9 cellular contexts compared by ENCODE assay signal in genomic region chr1:76868154-76868882, GRCh38. TPM values are rescaled to one million over a fixed set of nuclear protein-coding genes. Genes with fewer than 3 reads are reported as not detected.
DNase-seq lines count a peak whose midpoint lies in the region; ATAC-seq, FAIRE-seq and TF ChIP-seq lines count a peak whose summit lies in the region.
"Had no signal": no experiment of that assay in that cellular context is flagged by ENCODE, and none has a peak within 500 bp of the region (broad histone marks: within the 10 kb centered on the region; RNA-seq: fewer than 3 reads in every experiment).

No MANE protein-coding gene starts in this region.

- H3K4me2 ChIP-seq in neuronal stem cell (ENCODE audit: insufficient read depth, low read length, poor library complexity, severe bottlenecking) = peak overlapping the region; percentile 94

- no peaks in the 10 kb centered on the region for H3K27me3 ChIP-seq in neuronal stem cell (ENCODE audit: control insufficient read depth in 3 of 3, insufficient read depth in 3 of 3, low read depth in 1 of 3, low read length in 3 of 3)

- H3K4me1 Mint-ChIP-seq in activated CD4-positive, alpha-beta T cell treated with anti-CD3 and anti-CD28 coated beads for 36 hours = peaks cover 7% of the 10 kb centered on the region
- peaks cover 2% of the 10 kb centered on the region for H3K4me1 Mint-ChIP-seq in activated CD8-positive, alpha-beta memory T cell treated with anti-CD3 and anti-CD28 coated beads, Interleukin-2, amount 10 ng/mL, durations not matched to agents 7 days and 5 days

- WGBS in neuronal stem cell (ENCODE audit: extremely low coverage in 2 of 2, insufficient read length in 2 of 2, insufficient replicate concordance in 1 of 2), 2 donors = no CpG with 5 or more reads among the region's 65 CpGs

- H3K18ac ChIP-seq in neuronal stem cell (ENCODE audit: low read length) = peak overlapping the region; percentile 95

- H3K4ac ChIP-seq in neuronal stem cell (ENCODE audit: low read length) = no peak overlapping the region

- TF ChIP-seq CTCF in fibroblast of the aortic adventitia (IDR thresholded peaks at IDR 0.05; ENCODE audit: insufficient read depth, low read length) = no peak

- peak overlapping the region; percentile 70 for H3K23ac ChIP-seq in neuronal stem cell (ENCODE audit: low read depth, low read length, poor library complexity)

- intact Hi-C loops in activated CD4-positive, alpha-beta T cell treated with anti-CD3 and anti-CD28 coated beads for 36 hours (cut with DNase I, micrococcal nuclease) = loop anchor here in 1 of 2 experiments (10.0 kb wide), 1 partner anchor 714 kb away; no protein-coding TSS in a partner anchor

- peak overlapping the region; percentile 97 for H3K9ac ChIP-seq in neuronal stem cell (ENCODE audit: low read depth, low read length, poor library complexity)

- peak overlapping the region; percentile 35 for H2AK5ac ChIP-seq in neuronal stem cell (ENCODE audit: low read depth, low read length)

- no peaks in the 10 kb centered on the region for H3K9me3 Mint-ChIP-seq in activated CD4-positive, alpha-beta T cell treated with anti-CD3 and anti-CD28 coated beads for 36 hours (ENCODE audit: low read depth)
- H3K9me3 Mint-ChIP-seq in activated CD8-positive, alpha-beta memory T cell treated with anti-CD3 and anti-CD28 coated beads, Interleukin-2, amount 10 ng/mL, durations not matched to agents 7 days and 5 days (ENCODE audit: low read depth) = no peaks in the 10 kb centered on the region

- H3K27ac Mint-ChIP-seq in activated CD4-positive, alpha-beta T cell treated with anti-CD3 and anti-CD28 coated beads for 36 hours = no peak overlapping the region
- no peak overlapping the region for H3K27ac Mint-ChIP-seq in activated CD8-positive, alpha-beta memory T cell treated with anti-CD3 and anti-CD28 coated beads, Interleukin-2, amount 10 ng/mL, durations not matched to agents 7 days and 5 days

- peak overlapping the region; percentile 73 for H3K14ac ChIP-seq in neuronal stem cell (ENCODE audit: low read length)

- H3K27ac ChIP-seq in neuronal stem cell (replicated peaks; ENCODE audit: low read length) = peak overlapping the region; percentile 18

- CTCF ChIA-PET in activated CD4-positive, alpha-beta T cell treated with anti-CD3 and anti-CD28 coated beads for 36 hours (lab: Charles Lee) = no interaction called here
- CTCF ChIA-PET in activated CD8-positive, alpha-beta memory T cell treated with anti-CD3 and anti-CD28 coated beads, Interleukin-2, amount 10 ng/mL, durations not matched to agents 7 days and 5 days (lab: Charles Lee) = interaction anchor here (0.7 kb wide), 1 partner anchor 499 kb away, joined by 3 read pairs; no protein-coding TSS in a partner anchor

- no peaks in the 10 kb centered on the region for H3K36me3 Mint-ChIP-seq in activated CD4-positive, alpha-beta T cell treated with anti-CD3 and anti-CD28 coated beads for 36 hours (ENCODE audit: low read depth)
- no peaks in the 10 kb centered on the region for H3K36me3 Mint-ChIP-seq in activated CD8-positive, alpha-beta memory T cell treated with anti-CD3 and anti-CD28 coated beads, Interleukin-2, amount 10 ng/mL, durations not matched to agents 7 days and 5 days

- H2BK12ac ChIP-seq in neuronal stem cell (ENCODE audit: low read length) = no peak overlapping the region

- H3K4me3 ChIP-seq in fibroblast of the aortic adventitia (ENCODE audit: low read depth, low read length) = peak overlapping the region; percentile 50
- H3K4me3 ChIP-seq in neuronal stem cell (ENCODE audit: low read length in 2 of 2) = peak overlapping the region; percentile 88 to 94

- ATAC-seq in activated CD4-positive, alpha-beta T cell treated with anti-CD3 and anti-CD28 coated beads for 36 hours = peak; percentile 83
- peak; percentile 69 for ATAC-seq in activated CD8-positive, alpha-beta memory T cell treated with anti-CD3 and anti-CD28 coated beads, Interleukin-2, amount 10 ng/mL, durations not matched to agents 7 days and 5 days
- ATAC-seq in GM18861 (IDR thresholded peaks at IDR 0.05; ENCODE audit: unreplicated experiment) = no peak

- H3K9me3 ChIP-seq in neuronal stem cell (replicated peaks in 1 of 2; ENCODE audit: control insufficient read depth in 2 of 2, insufficient read depth in 1 of 2, low read depth in 1 of 2, low read length in 2 of 2) = peaks cover 0 to 2% of the 10 kb centered on the region in 2 donors

- no peak overlapping the region for H4K91ac ChIP-seq in neuronal stem cell (ENCODE audit: low read depth, low read length, poor library complexity)

- peak overlapping the region; percentile 99 for H2AFZ ChIP-seq in neuronal stem cell (ENCODE audit: low read length)

- POLR2A ChIA-PET in activated CD4-positive, alpha-beta T cell treated with anti-CD3 and anti-CD28 coated beads for 36 hours (lab: Charles Lee) = no interaction called here

- peak overlapping the region; percentile 70 for H3K4me3 Mint-ChIP-seq in activated CD4-positive, alpha-beta T cell treated with anti-CD3 and anti-CD28 coated beads for 36 hours
- H3K4me3 Mint-ChIP-seq in activated CD8-positive, alpha-beta memory T cell treated with anti-CD3 and anti-CD28 coated beads, Interleukin-2, amount 10 ng/mL, durations not matched to agents 7 days and 5 days = peak overlapping the region; percentile 32

- H3K36me3 ChIP-seq in neuronal stem cell (replicated peaks in 1 of 2; ENCODE audit: control insufficient read depth in 2 of 2, insufficient read depth in 2 of 2, low read length in 2 of 2) = peaks cover 4 to 29% of the 10 kb centered on the region in 2 donors

- DNase-seq in activated CD4-positive, alpha-beta T cell treated with anti-CD3 and anti-CD28 coated beads for 36 hours = peak; percentile 56
- DNase-seq in activated CD4-positive, alpha-beta T cell treated with anti-CD3 and anti-CD28 coated beads, Interleukin-2, amount 50 U/mL, for 4 hours = no peak
- peak; percentile 11 for DNase-seq in HTR-8/SVneo (ENCODE audit: insufficient read length, low spot score)
- DNase-seq in activated CD8-positive, alpha-beta memory T cell treated with anti-CD3 and anti-CD28 coated beads, Interleukin-2, amount 10 ng/mL, durations not matched to agents 7 days and 5 days = no peak
- DNase-seq in fibroblast of the aortic adventitia (ENCODE audit: low read depth) = no peak
- DNase-seq in neuronal stem cell (ENCODE audit: low spot score) = peak; percentile 58
- DNase-seq in DMS79 (lab: John Stamatoyannopoulos, UW) = no peak

- H3K4me1 ChIP-seq in neuronal stem cell (ENCODE audit: control insufficient read depth in 2 of 2, insufficient read depth in 1 of 2, low read depth in 1 of 2, low read length in 2 of 2) = peaks cover 2 to 6% of the 10 kb centered on the region in 2 donors

- peaks cover 3% of the 10 kb centered on the region for H3K79me1 ChIP-seq in neuronal stem cell (ENCODE audit: low read depth, low read length)

- H3K27me3 Mint-ChIP-seq in activated CD4-positive, alpha-beta T cell treated with anti-CD3 and anti-CD28 coated beads for 36 hours = peaks cover 51% of the 10 kb centered on the region
- H3K27me3 Mint-ChIP-seq in activated CD8-positive, alpha-beta memory T cell treated with anti-CD3 and anti-CD28 coated beads, Interleukin-2, amount 10 ng/mL, durations not matched to agents 7 days and 5 days = peaks cover 70% of the 10 kb centered on the region

- no peak overlapping the region for H4K8ac ChIP-seq in neuronal stem cell (ENCODE audit: low read depth, low read length)

- FAIRE-seq in HTR-8/SVneo (lab: Jason Lieb, UNC) = no peak

- H2BK15ac ChIP-seq in neuronal stem cell (ENCODE audit: low read length) = peak overlapping the region; percentile 32

- peak overlapping the region; percentile 89 for H2BK5ac ChIP-seq in neuronal stem cell (ENCODE audit: low read length)

- H2BK120ac ChIP-seq in neuronal stem cell (ENCODE audit: low read depth, low read length) = peak overlapping the region; percentile 78

RNA-seq across cellular contexts. Expression of gene ST6GALNAC5, which starts 1.0 kb away (rescaled TPM):
- total RNA-seq in activated CD4-positive, alpha-beta T cell treated with anti-CD3 and anti-CD28 coated beads for 36 hours = not detected
- not detected for total RNA-seq in activated CD8-positive, alpha-beta memory T cell treated with anti-CD3 and anti-CD28 coated beads, Interleukin-2, amount 10 ng/mL, durations not matched to agents 7 days and 5 days
- total RNA-seq in fibroblast of the aortic adventitia (ENCODE audit: low replicate concordance) = 0.09 TPM in 1 of 2 replicates, not detected in the other
- polyA plus RNA-seq in neuronal stem cell (2013, experiment 1 of 2) = 28.6 TPM
- 30.4 TPM for polyA plus RNA-seq in neuronal stem cell (2013, experiment 2 of 2)
- total RNA-seq: subcutaneous adipose tissue had no signal

Comparison
In these comparisons a context has a peak if more than half of its experiments do, and no peak if none do; other contexts are left out.
1. DNase-seq: peak in activated CD4-positive, alpha-beta T cell treated with anti-CD3 and anti-CD28 coated beads for 36 hours (single experiment), HTR-8/SVneo (single experiment) and neuronal stem cell (single experiment); none in activated CD4-positive, alpha-beta T cell treated with anti-CD3 and anti-CD28 coated beads, Interleukin-2, amount 50 U/mL, for 4 hours (0 of 2), activated CD8-positive, alpha-beta memory T cell treated with anti-CD3 and anti-CD28 coated beads, Interleukin-2, amount 10 ng/mL, durations not matched to agents 7 days and 5 days (single experiment), fibroblast of the aortic adventitia (single experiment) and DMS79 (single experiment).